In genomic region chr1:6453895-6454855, GRCh38 we compare ENCODE assay signal across 5 cellular contexts. TPM values are rescaled to one million over a fixed set of nuclear protein-coding genes. Genes with fewer than 3 reads are reported as not detected.
"Had no signal": no experiment of that assay in that cellular context is flagged by ENCODE, and none has a peak within 500 bp of the region (broad histone marks: within the 10 kb centered on the region; RNA-seq: fewer than 3 reads in every experiment).

No MANE protein-coding gene starts in this region.

RNA-seq across cellular contexts. Expression of gene ESPN, which starts 29.6 kb away (rescaled TPM):
- total RNA-seq: occipital lobe, posterior vena cava, thoracic aorta had no signal

RNA-seq across cellular contexts. Expression of gene HES2, which starts 34.5 kb away (rescaled TPM):
- total RNA-seq: naive thymus-derived CD8-positive, alpha-beta T cell; right atrium auricular region; thoracic aorta had no signal
- polyA plus RNA-seq: naive thymus-derived CD8-positive, alpha-beta T cell had no signal
